8 cellular contexts compared by ENCODE assay signal in the genomic region with DNA sequence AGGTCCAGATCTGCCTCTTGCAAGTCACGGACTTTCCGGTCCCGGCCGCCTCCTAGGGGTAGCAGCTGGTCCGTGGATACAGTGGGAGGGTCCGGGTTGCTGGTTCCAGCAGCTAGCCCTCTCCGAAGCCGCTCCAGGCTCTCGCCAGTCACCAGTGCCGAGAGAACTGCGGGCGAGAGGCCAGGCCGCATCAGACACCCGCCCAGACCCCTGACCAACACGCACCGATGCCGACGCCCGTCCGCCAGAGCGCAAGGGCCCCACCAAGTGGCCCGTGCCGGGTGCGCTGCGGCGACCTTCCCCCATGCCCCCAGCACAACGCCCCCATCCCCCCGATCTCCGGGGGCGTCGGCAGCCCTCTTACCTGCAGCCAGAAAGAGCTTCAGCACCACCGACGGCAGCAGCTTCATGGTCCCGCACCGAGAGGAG.
DNase-seq lines count a peak whose midpoint lies in the region; ATAC-seq and TF ChIP-seq lines count a peak whose summit lies in the region.

No MANE protein-coding gene starts in this region.

- no peaks in the 10 kb centered on the region for H4K20me1 ChIP-seq in OCI-LY3 (ENCODE audit: insufficient read depth, low read length)

- H3K9me3 ChIP-seq in OCI-LY3 (ENCODE audit: insufficient read depth, low read length) = no peaks in the 10 kb centered on the region

- peaks cover 0 to 8% of the 10 kb centered on the region in 2 donors for H3K27me3 Mint-ChIP-seq in stimulated activated naive B cell treated with anti-CD40 and anti-IgM and Interleukin-4, amounts not matched to agents 10 μg/mL and 1 μg/mL and 100 μg/mL, for 72 hours

- H2AFZ ChIP-seq in OCI-LY3 (ENCODE audit: low read depth, low read length) = no peak overlapping the region

- DNase-seq in NCI-H82 (lab: John Stamatoyannopoulos, UW) (peak; percentile 44), NCI-H82 treated with DMSO at 0.1 percent for 48 hours (lab: John Stamatoyannopoulos, UW; ENCODE audit: unreplicated experiment) (no peak), choroid plexus epithelial cell (ENCODE audit: low read depth) (peak; percentile 71)
- no peak for DNase-seq in stimulated activated naive B cell treated with anti-CD40 and anti-IgM and Interleukin-4, amounts not matched to agents 10 μg/mL and 1 μg/mL and 100 μg/mL, for 72 hours

- H3K79me2 ChIP-seq in OCI-LY3 (ENCODE audit: low read length) = no peaks in the 10 kb centered on the region

- peaks cover 3% of the 10 kb centered on the region in 2 donors for H3K9me3 Mint-ChIP-seq in stimulated activated naive B cell treated with anti-CD40 and anti-IgM and Interleukin-4, amounts not matched to agents 10 μg/mL and 1 μg/mL and 100 μg/mL, for 72 hours

- H3K27me3 ChIP-seq in OCI-LY3 (ENCODE audit: low read depth, low read length) = peaks cover 8% of the 10 kb centered on the region; the same call in 1 of the 2 replicates
- H3K27me3 ChIP-seq in layer of hippocampus (ENCODE audit: control insufficient read depth, insufficient read depth, low read length) = no peaks in the 10 kb centered on the region

- peaks cover 5 to 6% of the 10 kb centered on the region in 2 donors for H3K36me3 Mint-ChIP-seq in stimulated activated naive B cell treated with anti-CD40 and anti-IgM and Interleukin-4, amounts not matched to agents 10 μg/mL and 1 μg/mL and 100 μg/mL, for 72 hours

- TF ChIP-seq CTCF in OCI-LY3 (IDR thresholded peaks at IDR 0.05; ENCODE audit: low read depth, low read length) (no peak), choroid plexus epithelial cell (conservative IDR thresholded peaks at IDR 0.05; ENCODE audit: low read depth, low read length) (peak; percentile 62)

- H3K4me1 ChIP-seq in OCI-LY3 (ENCODE audit: low read length) = peaks cover 27% of the 10 kb centered on the region

- peak overlapping the region; percentile 75 for H3K4me2 ChIP-seq in OCI-LY3 (ENCODE audit: low read length)

- no peaks in the 10 kb centered on the region for H3K36me3 ChIP-seq in OCI-LY3 (replicated peaks; ENCODE audit: low read depth, low read length)

- H3K4me3 ChIP-seq in OCI-LY3 (ENCODE audit: low read length) (peak overlapping the region; percentile 78), choroid plexus epithelial cell (ENCODE audit: low read depth, low read length) (peak overlapping the region; percentile 74)

- no peak overlapping the region for H3K27ac ChIP-seq in OCI-LY3 (ENCODE audit: low read length)
- peak overlapping the region; percentile 81 for H3K27ac ChIP-seq in layer of hippocampus (ENCODE audit: low read depth, low read length)

- ATAC-seq in HG02610 (IDR thresholded peaks at IDR 0.05; ENCODE audit: unreplicated experiment) = peak; percentile 2
- ATAC-seq in stimulated activated naive B cell treated with anti-CD40 and anti-IgM and Interleukin-4, amounts not matched to agents 10 μg/mL and 1 μg/mL and 100 μg/mL, for 72 hours (replicated peaks) = no peak
- no peak for ATAC-seq in HG03280 (IDR thresholded peaks at IDR 0.05; ENCODE audit: unreplicated experiment)

- H3K4me3 Mint-ChIP-seq in stimulated activated naive B cell treated with anti-CD40 and anti-IgM and Interleukin-4, amounts not matched to agents 10 μg/mL and 1 μg/mL and 100 μg/mL, for 72 hours = peak overlapping the region; percentile 82 to 87

- peaks cover 47 to 76% of the 10 kb centered on the region in 2 donors for H3K4me1 Mint-ChIP-seq in stimulated activated naive B cell treated with anti-CD40 and anti-IgM and Interleukin-4, amounts not matched to agents 10 μg/mL and 1 μg/mL and 100 μg/mL, for 72 hours

- H3K27ac Mint-ChIP-seq in stimulated activated naive B cell treated with anti-CD40 and anti-IgM and Interleukin-4, amounts not matched to agents 10 μg/mL and 1 μg/mL and 100 μg/mL, for 72 hours = peak overlapping the region; percentile 37

- H3K9ac ChIP-seq in OCI-LY3 (ENCODE audit: low read length) = no peak overlapping the region

Comparison
In these comparisons a context has a peak if more than half of its experiments do, and no peak if none do; other contexts are left out.
1. DNase-seq: peak in NCI-H82 (single experiment) and choroid plexus epithelial cell (single experiment); none in NCI-H82 treated with DMSO at 0.1 percent for 48 hours (single experiment) and stimulated activated naive B cell treated with anti-CD40 and anti-IgM and Interleukin-4, amounts not matched to agents 10 μg/mL and 1 μg/mL and 100 μg/mL, for 72 hours (single experiment).